In the genomic region with DNA sequence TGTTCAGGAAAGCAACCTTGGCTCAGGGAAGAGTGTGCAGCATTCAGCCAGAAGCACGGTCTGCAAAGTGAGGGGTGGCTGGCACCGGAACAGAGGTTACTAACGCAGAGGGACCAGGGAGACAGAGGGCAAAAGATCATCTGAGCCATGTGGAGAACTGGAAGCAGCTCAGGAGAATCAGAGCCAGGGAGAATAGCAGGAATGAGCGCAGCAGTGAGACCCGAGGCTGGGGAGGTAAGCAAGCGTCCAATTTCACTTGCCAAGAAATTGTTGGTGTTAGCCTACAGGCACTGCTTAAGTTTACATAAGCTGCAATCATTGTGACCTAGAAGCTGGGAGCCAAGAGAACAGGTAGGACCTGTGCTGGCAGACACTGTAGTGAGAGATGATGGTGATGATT, we compare ENCODE assay signal across 23 cellular contexts.
"Had no signal": no experiment of that assay in that cellular context is flagged by ENCODE, and none has a peak within 500 bp of the region (broad histone marks: within the 10 kb centered on the region; RNA-seq: fewer than 3 reads in every experiment).

No MANE protein-coding gene starts in this region.

- H3K27ac Mint-ChIP-seq: T-cell had no signal

- H3K36me3 Mint-ChIP-seq: T-cell had no signal

- H3K4me2 ChIP-seq: SK-N-SH had no signal

- H3K4me3 Mint-ChIP-seq: T-cell had no signal

- H3K4me1 Mint-ChIP-seq: T-cell had no signal

- H3K27ac ChIP-seq: RWPE1 had no signal

- H3K9ac ChIP-seq: SK-N-SH had no signal

- DNase-seq: IMR-90, Karpas-422, KG1, MM.1S, NCI-H1092 treated with DMSO at 0.1 percent for 48 hours, NCI-H1417, NCI-H1436 treated with DMSO at 0.1 percent for 48 hours, NCI-H1694, NCI-H187 treated with DMSO at 0.1 percent for 48 hours, NCI-H2029 treated with DMSO at 0.1 percent for 48 hours, NCI-H2171 treated with DMSO at 0.1 percent for 48 hours, NCI-H345, NCI-H446 treated with DMSO at 0.1 percent for 48 hours, NCI-H510A treated with DMSO at 0.1 percent for 48 hours, NCI-H526 treated with DMSO at 0.1 percent for 48 hours, NCI-H774, PC-3, SHP77, SK-N-SH, SW 1271, T-cell had no signal

- ATAC-seq: Panc1, PC-3, T-cell had no signal

- H3K9me3 ChIP-seq: SK-N-SH had no signal
